9 cellular contexts compared by ENCODE assay signal in the genomic region with DNA sequence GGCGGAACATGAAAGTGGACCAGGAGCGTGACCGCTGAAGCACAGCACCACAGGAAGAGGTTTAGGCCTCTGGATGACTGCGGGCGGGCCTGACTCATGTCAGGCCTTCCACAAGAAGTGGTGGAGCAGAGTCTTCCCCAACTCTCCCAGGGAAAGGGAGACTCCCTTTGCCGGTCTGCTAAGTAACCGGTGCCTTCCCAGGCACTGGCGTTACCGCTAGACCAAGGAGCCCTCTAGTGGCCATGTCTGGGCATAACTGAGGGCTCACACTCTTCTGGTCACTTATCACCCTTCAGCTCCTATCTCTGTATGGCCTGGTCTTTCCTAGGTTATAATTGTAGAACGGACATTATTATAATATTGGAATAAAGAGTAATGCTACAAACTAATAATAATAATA.
DNase-seq lines count a peak whose midpoint lies in the region; ATAC-seq and TF ChIP-seq lines count a peak whose summit lies in the region.
"Had no signal": no experiment of that assay in that cellular context is flagged by ENCODE, and none has a peak within 500 bp of the region (broad histone marks: within the 10 kb centered on the region; RNA-seq: fewer than 3 reads in every experiment).

No MANE protein-coding gene starts in this region.

- no peak overlapping the region for H3K27ac Mint-ChIP-seq in activated CD4-positive, alpha-beta T cell treated with anti-CD3 and anti-CD28 coated beads for 36 hours
- H3K27ac Mint-ChIP-seq in activated naive CD8-positive, alpha-beta T cell treated with anti-CD3 and anti-CD28 coated beads, Interleukin-2, amount 50 U/mL, for 24 hours = no peak overlapping the region
- H3K27ac Mint-ChIP-seq: activated naive CD4-positive, alpha-beta T cell treated with anti-CD3 and anti-CD28 coated beads, Interleukin-2, amount 50 U/mL, for 24 hours had no signal

- H3K36me3 ChIP-seq in kidney epithelial cell (ENCODE audit: control insufficient read depth, insufficient read depth, low read length) = no peaks in the 10 kb centered on the region
- no peaks in the 10 kb centered on the region for H3K36me3 ChIP-seq in colonic mucosa

- POLR2A ChIA-PET in activated CD4-positive, alpha-beta T cell treated with anti-CD3 and anti-CD28 coated beads for 36 hours (lab: Charles Lee) = no interaction called here

- peak; percentile 19 for TF ChIP-seq CTCF in kidney epithelial cell (IDR thresholded peaks at IDR 0.05; ENCODE audit: insufficient read depth, low read length, poor library complexity, severe bottlenecking)
- TF ChIP-seq CTCF in colonic mucosa (IDR thresholded peaks at IDR 0.05) = no peak

- H3K36me3 Mint-ChIP-seq in activated CD4-positive, alpha-beta T cell treated with anti-CD3 and anti-CD28 coated beads for 36 hours (ENCODE audit: low read depth) = no peaks in the 10 kb centered on the region
- H3K36me3 Mint-ChIP-seq in activated naive CD8-positive, alpha-beta T cell treated with anti-CD3 and anti-CD28 coated beads, Interleukin-2, amount 50 U/mL, for 24 hours (ENCODE audit: low read depth) = no peaks in the 10 kb centered on the region
- H3K36me3 Mint-ChIP-seq: activated naive CD4-positive, alpha-beta T cell treated with anti-CD3 and anti-CD28 coated beads, Interleukin-2, amount 50 U/mL, for 24 hours had no signal

- no peaks in the 10 kb centered on the region for H3K27me3 ChIP-seq in kidney epithelial cell (ENCODE audit: control insufficient read depth, insufficient read depth, low read length)
- no peaks in the 10 kb centered on the region for H3K27me3 ChIP-seq in colonic mucosa

- no peaks in the 10 kb centered on the region for H3K27me3 Mint-ChIP-seq in activated CD4-positive, alpha-beta T cell treated with anti-CD3 and anti-CD28 coated beads for 36 hours
- H3K27me3 Mint-ChIP-seq in activated naive CD8-positive, alpha-beta T cell treated with anti-CD3 and anti-CD28 coated beads, Interleukin-2, amount 50 U/mL, for 24 hours = no peaks in the 10 kb centered on the region
- H3K27me3 Mint-ChIP-seq: activated naive CD4-positive, alpha-beta T cell treated with anti-CD3 and anti-CD28 coated beads, Interleukin-2, amount 50 U/mL, for 24 hours had no signal

- no peak overlapping the region for H3K4me3 Mint-ChIP-seq in activated CD4-positive, alpha-beta T cell treated with anti-CD3 and anti-CD28 coated beads for 36 hours
- no peak overlapping the region for H3K4me3 Mint-ChIP-seq in activated naive CD8-positive, alpha-beta T cell treated with anti-CD3 and anti-CD28 coated beads, Interleukin-2, amount 50 U/mL, for 24 hours
- H3K4me3 Mint-ChIP-seq: activated naive CD4-positive, alpha-beta T cell treated with anti-CD3 and anti-CD28 coated beads, Interleukin-2, amount 50 U/mL, for 24 hours had no signal

- H3K9me3 ChIP-seq in colonic mucosa = no peaks in the 10 kb centered on the region

- no peak overlapping the region for H3K27ac ChIP-seq in colonic mucosa

- intact Hi-C loops in activated CD4-positive, alpha-beta T cell treated with anti-CD3 and anti-CD28 coated beads for 36 hours (cut with DNase I, micrococcal nuclease) = no loop called here
- intact Hi-C loops in colonic mucosa (cut with DNase I) = no loop called here

- no peaks in the 10 kb centered on the region for H3K4me1 Mint-ChIP-seq in activated CD4-positive, alpha-beta T cell treated with anti-CD3 and anti-CD28 coated beads for 36 hours
- no peaks in the 10 kb centered on the region for H3K4me1 Mint-ChIP-seq in activated naive CD8-positive, alpha-beta T cell treated with anti-CD3 and anti-CD28 coated beads, Interleukin-2, amount 50 U/mL, for 24 hours
- H3K4me1 Mint-ChIP-seq: activated naive CD4-positive, alpha-beta T cell treated with anti-CD3 and anti-CD28 coated beads, Interleukin-2, amount 50 U/mL, for 24 hours had no signal

- no peak overlapping the region for H3K9ac ChIP-seq in colonic mucosa (ENCODE audit: low read depth in 2 of 2, low read length in 2 of 2)

- H3K4me3 ChIP-seq in kidney epithelial cell (ENCODE audit: low read depth, low read length) = no peak overlapping the region
- no peak overlapping the region for H3K4me3 ChIP-seq in colonic mucosa

- DNase-seq in activated CD4-positive, alpha-beta T cell treated with anti-CD3 and anti-CD28 coated beads for 36 hours = peak; percentile 57
- DNase-seq in activated CD4-positive, alpha-beta T cell treated with anti-CD3 and anti-CD28 coated beads for 1 hour = no peak
- DNase-seq in NCI-H146 (lab: John Stamatoyannopoulos, UW) = peak; percentile 65
- peak; percentile 27 for DNase-seq in activated naive CD8-positive, alpha-beta T cell treated with anti-CD3 and anti-CD28 coated beads, Interleukin-2, amount 50 U/mL, for 24 hours
- no peak for DNase-seq in kidney epithelial cell (ENCODE audit: low read depth)
- no peak for DNase-seq in colonic mucosa

- H3K4me1 ChIP-seq in colonic mucosa = no peaks in the 10 kb centered on the region

- peaks cover 19% of the 10 kb centered on the region for H3K9me3 Mint-ChIP-seq in activated CD4-positive, alpha-beta T cell treated with anti-CD3 and anti-CD28 coated beads for 36 hours (ENCODE audit: low read depth)
- peaks cover 22% of the 10 kb centered on the region for H3K9me3 Mint-ChIP-seq in activated naive CD8-positive, alpha-beta T cell treated with anti-CD3 and anti-CD28 coated beads, Interleukin-2, amount 50 U/mL, for 24 hours

- no peak for ATAC-seq in activated CD4-positive, alpha-beta T cell treated with anti-CD3 and anti-CD28 coated beads for 36 hours
- no peak for ATAC-seq in activated naive CD8-positive, alpha-beta T cell treated with anti-CD3 and anti-CD28 coated beads, Interleukin-2, amount 50 U/mL, for 24 hours
- ATAC-seq in HG03097 (IDR thresholded peaks at IDR 0.05; ENCODE audit: low FRiP score, unreplicated experiment) (no peak), GM21825 (IDR thresholded peaks at IDR 0.05; ENCODE audit: unreplicated experiment) (no peak)

- CTCF ChIA-PET in activated CD4-positive, alpha-beta T cell treated with anti-CD3 and anti-CD28 coated beads for 36 hours (lab: Charles Lee) = no interaction called here

Comparison
In these comparisons a context has a peak if more than half of its experiments do, and no peak if none do; other contexts are left out.
1. DNase-seq: peak in activated CD4-positive, alpha-beta T cell treated with anti-CD3 and anti-CD28 coated beads for 36 hours (single experiment), NCI-H146 (single experiment) and activated naive CD8-positive, alpha-beta T cell treated with anti-CD3 and anti-CD28 coated beads, Interleukin-2, amount 50 U/mL, for 24 hours (single experiment); none in activated CD4-positive, alpha-beta T cell treated with anti-CD3 and anti-CD28 coated beads for 1 hour (single experiment), kidney epithelial cell (single experiment) and colonic mucosa (single experiment).